ENCODE assay signal across 8 cellular contexts in genomic region chr15:92819312-92820232, GRCh38.
DNase-seq lines count a peak whose midpoint lies in the region; ATAC-seq and TF ChIP-seq lines count a peak whose summit lies in the region.

No MANE protein-coding gene starts in this region.

- H3K27ac ChIP-seq in layer of hippocampus (ENCODE audit: low read depth, low read length) (peak overlapping the region; percentile 99), stomach smooth muscle (ENCODE audit: low read length) (peak overlapping the region; percentile 80)

- peak overlapping the region; percentile 66 to 87 for H3K9ac ChIP-seq in stomach smooth muscle (ENCODE audit: low read length in 2 of 2)

- DNase-seq in NCI-H1417 treated with DMSO at 0.1 percent for 48 hours (lab: John Stamatoyannopoulos, UW) = peak; percentile 46
- DNase-seq in astrocyte of the spinal cord (ENCODE audit: low read depth, low spot score) = peak; percentile 32
- no peak for DNase-seq in GM20000 (ENCODE audit: low spot score)
- no peak for DNase-seq in Kasumi-1 (lab: John Stamatoyannopoulos, UW)

- peaks cover 12% of the 10 kb centered on the region for H3K4me1 ChIP-seq in stomach smooth muscle (ENCODE audit: control insufficient read depth, insufficient read depth, low read length)

- no peaks in the 10 kb centered on the region for H3K36me3 ChIP-seq in stomach smooth muscle (ENCODE audit: control insufficient read depth in 2 of 2, insufficient read depth in 2 of 2, low read length in 2 of 2)

- ATAC-seq in GM19372 (IDR thresholded peaks at IDR 0.05; ENCODE audit: low read depth, unreplicated experiment) (peak; percentile 6), HG02970 (IDR thresholded peaks at IDR 0.05; ENCODE audit: low FRiP score, unreplicated experiment) (no peak)

- no peaks in the 10 kb centered on the region for H3K27me3 ChIP-seq in layer of hippocampus (ENCODE audit: control insufficient read depth, insufficient read depth, low read length)
- no peaks in the 10 kb centered on the region for H3K27me3 ChIP-seq in stomach smooth muscle (ENCODE audit: control insufficient read depth in 1 of 2, insufficient read depth in 2 of 2, low read length in 2 of 2)

- H3K4me3 ChIP-seq in astrocyte of the spinal cord (ENCODE audit: low read depth, low read length) (peak overlapping the region; percentile 13), stomach smooth muscle (ENCODE audit: low read length in 2 of 2) (peak overlapping the region; percentile 70 to 71)

- H3K9me3 ChIP-seq in stomach smooth muscle (ENCODE audit: control insufficient read depth in 2 of 2, low read length in 2 of 2) = no peaks in the 10 kb centered on the region

- no peak for TF ChIP-seq CTCF in astrocyte of the spinal cord (IDR thresholded peaks at IDR 0.05; ENCODE audit: low read depth, low read length)
- TF ChIP-seq CTCF in GM20000 (IDR thresholded peaks at IDR 0.05; ENCODE audit: extremely low read depth, missing control alignments) = no peak

- in situ Hi-C loops in astrocyte of the spinal cord (cut with HindIII; ENCODE audit: low sequenced_read_pairs) = no loop called here

Comparison
In these comparisons a context has a peak if more than half of its experiments do, and no peak if none do; other contexts are left out.
1. DNase-seq: peak in NCI-H1417 treated with DMSO at 0.1 percent for 48 hours (single experiment) and astrocyte of the spinal cord (single experiment); none in GM20000 (single experiment) and Kasumi-1 (0 of 2).